Comparison of ENCODE assay signal across 16 cellular contexts in the genomic region with DNA sequence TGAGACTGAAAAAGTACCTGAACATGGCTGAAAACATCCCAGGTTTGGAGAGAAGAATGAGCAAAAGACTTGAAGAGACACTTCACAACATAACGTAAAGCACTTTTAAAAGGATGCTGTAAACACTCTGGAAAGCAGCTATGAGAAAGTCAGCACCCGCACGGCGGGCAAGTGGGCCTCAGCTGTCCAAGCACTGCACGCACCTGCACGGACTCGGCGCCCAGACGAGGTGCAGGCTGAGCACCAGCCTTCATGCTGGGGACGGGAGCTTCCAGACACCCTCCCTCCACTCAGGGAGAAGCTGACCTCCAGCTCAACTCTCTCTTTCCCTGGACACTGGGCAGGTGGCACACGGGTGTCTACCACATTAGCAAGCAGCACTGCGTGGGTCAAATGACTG. TPM values are rescaled to one million over a fixed set of nuclear protein-coding genes. Genes with fewer than 3 reads are reported as not detected.
DNase-seq lines count a peak whose midpoint lies in the region; ATAC-seq, FAIRE-seq and TF ChIP-seq lines count a peak whose summit lies in the region.
"Had no signal": no experiment of that assay in that cellular context is flagged by ENCODE, and none has a peak within 500 bp of the region (broad histone marks: within the 10 kb centered on the region; RNA-seq: fewer than 3 reads in every experiment).

No MANE protein-coding gene starts in this region.

- H3K4me3 ChIP-seq in right cardiac atrium (ENCODE audit: low read length) (no peak overlapping the region), right atrium auricular region (no peak overlapping the region), DND-41 (ENCODE audit: low read depth in 1 of 2, low read length in 2 of 2) (no peak overlapping the region), H7 (ENCODE audit: insufficient read depth, low read depth, low read length) (no peak overlapping the region)

- peaks cover 2% of the 10 kb centered on the region for H3K27me3 Mint-ChIP-seq in activated T-helper 1 cell treated with anti-CD3 and anti-CD28 coated beads, Interleukin-12 subunit alpha, Interleukin-12 subunit beta, Interleukin-2, Interleukin-4 antibody, amounts not matched to agents 30 ng/mL and 10 ng/mL and 1 ng/mL, durations not matched to agents 14 hours and 24 hours and 36 hours (ENCODE audit: insufficient read depth)

- H3K4me3 Mint-ChIP-seq in activated T-helper 1 cell treated with anti-CD3 and anti-CD28 coated beads, Interleukin-12 subunit alpha, Interleukin-12 subunit beta, Interleukin-2, Interleukin-4 antibody, amounts not matched to agents 30 ng/mL and 10 ng/mL and 1 ng/mL, durations not matched to agents 14 hours and 24 hours and 36 hours, result no peak overlapping the region
- H3K4me3 Mint-ChIP-seq: H9 had no signal

- H3K36me3 ChIP-seq in right atrium auricular region (peaks cover 4% of the 10 kb centered on the region), DND-41 (ENCODE audit: insufficient read depth, low read length) (peaks cover 53% of the 10 kb centered on the region), H7 (replicated peaks; ENCODE audit: control insufficient read depth, insufficient read depth, low read length) (peaks cover 4% of the 10 kb centered on the region)

- no peak overlapping the region for H3K9ac ChIP-seq in DND-41 (ENCODE audit: low read depth, low read length)

- peak overlapping the region; percentile 52 for H3K27ac Mint-ChIP-seq in activated T-helper 1 cell treated with anti-CD3 and anti-CD28 coated beads, Interleukin-12 subunit alpha, Interleukin-12 subunit beta, Interleukin-2, Interleukin-4 antibody, amounts not matched to agents 30 ng/mL and 10 ng/mL and 1 ng/mL, durations not matched to agents 14 hours and 24 hours and 36 hours
- H3K27ac Mint-ChIP-seq: H9 had no signal

- H3K4me1 ChIP-seq in right cardiac atrium (ENCODE audit: control insufficient read depth, insufficient read depth, low read length), result no peaks in the 10 kb centered on the region
- H3K4me1 ChIP-seq in right atrium auricular region, result no peaks in the 10 kb centered on the region
- H3K4me1 ChIP-seq in DND-41 (ENCODE audit: insufficient read depth, low read length), result peaks cover 27% of the 10 kb centered on the region

- no peak for ATAC-seq in right cardiac atrium
- ATAC-seq in DND-41 (ENCODE audit: insufficient read depth, low read depth), result no peak

- no peak overlapping the region for H3K4me2 ChIP-seq in DND-41 (ENCODE audit: insufficient read depth, low read length)

- intact Hi-C loops in right cardiac atrium (cut with DNase I), result no loop called here
- intact Hi-C loops in activated T-helper 1 cell treated with anti-CD3 and anti-CD28 coated beads, Interleukin-12 subunit alpha, Interleukin-12 subunit beta, Interleukin-2, Interleukin-4 antibody, amounts not matched to agents 30 ng/mL and 10 ng/mL and 1 ng/mL, durations not matched to agents 14 hours and 24 hours and 36 hours (cut with micrococcal nuclease), result no loop called here

- TF ChIP-seq CTCF in right atrium auricular region (IDR thresholded peaks at IDR 0.05), result no peak
- no peak for TF ChIP-seq CTCF in DND-41 (IDR thresholded peaks at IDR 0.05; ENCODE audit: borderline replicate concordance, extremely low read depth, low read length, poor library complexity, severe bottlenecking)

- peak; percentile 13 for FAIRE-seq in urothelium cell line (lab: Jason Lieb, UNC)

- DNase-seq in right cardiac atrium (peak in 2 of 3 donors; percentile 16 to 42), right atrium auricular region (ENCODE audit: low spot score) (no peak), DND-41 (no peak), urothelium cell line (ENCODE audit: low spot score) (no peak), NOMO-1 treated with DMSO at 0.1 percent for 48 hours (lab: John Stamatoyannopoulos, UW; ENCODE audit: unreplicated experiment) (no peak), H7 (no peak)
- DNase-seq in activated T-helper 1 cell treated with anti-CD3 and anti-CD28 coated beads, Interleukin-12 subunit alpha, Interleukin-12 subunit beta, Interleukin-2, Interleukin-4 antibody, amounts not matched to agents 30 ng/mL and 10 ng/mL and 1 ng/mL, durations not matched to agents 14 hours and 24 hours and 36 hours (ENCODE audit: low spot score), result no peak
- DNase-seq: BE2C, COR-L47, H9, IMR-90, Kasumi-1, NCI-H1930, NCI-H2171, NCI-H510A, SHP77 treated with DMSO at 0.1 percent for 48 hours had no signal

- no peaks in the 10 kb centered on the region for H3K9me3 ChIP-seq in right cardiac atrium (ENCODE audit: control insufficient read depth, low read length)
- H3K9me3 ChIP-seq in right atrium auricular region, result no peaks in the 10 kb centered on the region
- no peaks in the 10 kb centered on the region for H3K9me3 ChIP-seq in DND-41 (ENCODE audit: insufficient read depth, low read length, severe bottlenecking)
- H3K9me3 ChIP-seq: BE2C had no signal

- no peaks in the 10 kb centered on the region for H3K9me3 Mint-ChIP-seq in activated T-helper 1 cell treated with anti-CD3 and anti-CD28 coated beads, Interleukin-12 subunit alpha, Interleukin-12 subunit beta, Interleukin-2, Interleukin-4 antibody, amounts not matched to agents 30 ng/mL and 10 ng/mL and 1 ng/mL, durations not matched to agents 14 hours and 24 hours and 36 hours
- H3K9me3 Mint-ChIP-seq: H9 had no signal

- H2AFZ ChIP-seq in DND-41 (ENCODE audit: low read depth, low read length), result no peak overlapping the region

- peaks cover 50% of the 10 kb centered on the region for H3K4me1 Mint-ChIP-seq in activated T-helper 1 cell treated with anti-CD3 and anti-CD28 coated beads, Interleukin-12 subunit alpha, Interleukin-12 subunit beta, Interleukin-2, Interleukin-4 antibody, amounts not matched to agents 30 ng/mL and 10 ng/mL and 1 ng/mL, durations not matched to agents 14 hours and 24 hours and 36 hours (ENCODE audit: low read depth)
- H3K4me1 Mint-ChIP-seq: H9 had no signal

- peaks cover 29% of the 10 kb centered on the region for H3K36me3 Mint-ChIP-seq in activated T-helper 1 cell treated with anti-CD3 and anti-CD28 coated beads, Interleukin-12 subunit alpha, Interleukin-12 subunit beta, Interleukin-2, Interleukin-4 antibody, amounts not matched to agents 30 ng/mL and 10 ng/mL and 1 ng/mL, durations not matched to agents 14 hours and 24 hours and 36 hours (ENCODE audit: low read depth)

- H4K20me1 ChIP-seq in DND-41 (ENCODE audit: insufficient read depth, low read length), result peaks cover 21% of the 10 kb centered on the region

- H3K27ac ChIP-seq in right cardiac atrium (ENCODE audit: low read length) (no peak overlapping the region), right atrium auricular region (no peak overlapping the region), DND-41 (ENCODE audit: low read length) (peak overlapping the region; percentile 79)

- H3K79me2 ChIP-seq in DND-41 (ENCODE audit: insufficient read depth, low read length), result peaks cover 7% of the 10 kb centered on the region; the same call in 1 of the 2 replicates

- H3K27me3 ChIP-seq in right cardiac atrium (ENCODE audit: control insufficient read depth, insufficient read depth) (no peaks in the 10 kb centered on the region), right atrium auricular region (no peaks in the 10 kb centered on the region), DND-41 (ENCODE audit: insufficient read depth, low read length, poor library complexity) (no peaks in the 10 kb centered on the region), H7 (ENCODE audit: control insufficient read depth, insufficient read depth, low read length) (no peaks in the 10 kb centered on the region)
- H3K27me3 ChIP-seq: BE2C had no signal

- WGBS in right cardiac atrium, result 92% methylated on average over 12 of the region's 12 CpGs

RNA-seq across cellular contexts. Expression of a gene that starts 13.1 kb away (rescaled TPM):
- total RNA-seq in right cardiac atrium, result 10 to 100 TPM; 14.8 to 17.3 (median 16.5) TPM
- polyA plus RNA-seq in right cardiac atrium, result 12.1 TPM
- total RNA-seq in right atrium auricular region, result 1 to 10 TPM; 5.1 to 7.4 TPM
- 59.5 and 60.8 TPM in 2 replicates for total RNA-seq in activated T-helper 1 cell treated with anti-CD3 and anti-CD28 coated beads, Interleukin-12 subunit alpha, Interleukin-12 subunit beta, Interleukin-2, Interleukin-4 antibody, amounts not matched to agents 30 ng/mL and 10 ng/mL and 1 ng/mL, durations not matched to agents 14 hours and 24 hours and 36 hours
- total RNA-seq in H7 (2014; rRNA removed; shearing (Covaris generic)), result 3.7 and 6.0 TPM in 2 replicates

RNA-seq across cellular contexts. Expression of a gene that starts 29.3 kb away (rescaled TPM):
- total RNA-seq in right cardiac atrium (10 to 100 TPM; 13.6 to 23.7 (median 18.0) TPM), right atrium auricular region (10 to 100 TPM in 1 of 2 donors, 1 to 10 TPM in 1; 5.0 to 19.5 TPM)
- polyA plus RNA-seq in right cardiac atrium, result 18.8 TPM
- total RNA-seq in activated T-helper 1 cell treated with anti-CD3 and anti-CD28 coated beads, Interleukin-12 subunit alpha, Interleukin-12 subunit beta, Interleukin-2, Interleukin-4 antibody, amounts not matched to agents 30 ng/mL and 10 ng/mL and 1 ng/mL, durations not matched to agents 14 hours and 24 hours and 36 hours, result 111 and 115 TPM in 2 replicates
- 31.2 and 52.0 TPM in 2 replicates for total RNA-seq in H7 (2014; rRNA removed; shearing (Covaris generic))

Comparison
In these comparisons a context has a peak if more than half of its experiments do, and no peak if none do; other contexts are left out.
1. DNase-seq: peak in right cardiac atrium (2 of 3); none in right atrium auricular region (single experiment), DND-41 (single experiment), activated T-helper 1 cell treated with anti-CD3 and anti-CD28 coated beads, Interleukin-12 subunit alpha, Interleukin-12 subunit beta, Interleukin-2, Interleukin-4 antibody, amounts not matched to agents 30 ng/mL and 10 ng/mL and 1 ng/mL, durations not matched to agents 14 hours and 24 hours and 36 hours (single experiment), urothelium cell line (single experiment), NOMO-1 treated with DMSO at 0.1 percent for 48 hours (single experiment) and H7 (single experiment).